In the genomic region with DNA sequence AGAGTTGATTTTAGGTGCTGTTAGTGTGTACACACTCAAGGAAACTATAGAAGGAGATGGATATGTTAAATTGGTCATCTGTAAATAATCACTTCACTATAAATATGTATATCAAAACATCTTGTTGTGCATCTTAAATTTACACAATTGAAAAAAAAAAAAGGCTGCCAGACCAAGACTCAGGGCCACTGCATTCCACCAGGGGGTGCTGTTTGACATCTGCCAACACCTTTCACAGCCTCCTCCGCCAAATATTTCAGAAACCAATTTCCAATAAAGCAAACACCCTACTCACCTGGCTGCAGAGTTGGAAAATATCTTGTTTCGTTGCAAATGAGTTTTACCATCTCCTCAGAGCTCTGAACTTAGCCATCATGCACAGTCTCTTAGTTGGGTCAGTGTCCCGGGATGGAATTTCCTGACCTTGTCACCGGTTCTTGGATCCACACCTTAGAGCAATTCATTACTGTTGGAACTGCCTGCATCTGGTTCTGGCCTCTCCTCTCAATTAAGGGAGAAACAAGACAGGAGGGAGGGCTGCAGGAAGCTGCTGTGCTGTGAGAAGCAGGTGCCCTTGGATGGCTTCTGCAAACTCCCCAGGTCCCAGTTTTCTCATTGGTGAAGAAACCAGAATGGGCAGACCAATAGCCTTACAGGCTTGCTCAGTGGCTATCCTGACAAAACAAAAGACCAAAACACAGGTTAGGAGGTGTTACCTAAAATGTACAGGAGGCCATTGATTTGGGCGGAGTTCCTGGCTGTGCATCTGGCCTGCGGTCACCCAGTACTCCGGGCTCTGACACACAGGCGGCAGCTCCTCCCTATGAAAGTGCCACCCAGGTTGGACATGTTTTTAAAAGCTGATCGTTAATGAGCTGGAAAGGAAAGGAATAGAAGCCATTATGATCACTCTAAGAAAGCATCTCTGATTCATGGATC, we compare ENCODE assay signal across 8 cellular contexts.
A peak's percentile ranks its signal among the peaks of the same experiment; 100 is the strongest.
DNase-seq lines count a peak whose midpoint lies in the region; ATAC-seq, FAIRE-seq and TF ChIP-seq lines count a peak whose summit lies in the region.

No MANE protein-coding gene starts in this region.

- ATAC-seq in GM21786 (IDR thresholded peaks at IDR 0.05; ENCODE audit: unreplicated experiment) = no peak

- H3K9ac ChIP-seq in Karpas-422 (ENCODE audit: low read length) = no peak overlapping the region
- H3K9ac ChIP-seq in SK-N-SH = no peak overlapping the region

- H2AFZ ChIP-seq in Karpas-422 (ENCODE audit: low read length) (no peak overlapping the region), SK-N-SH (ENCODE audit: low read depth) (no peak overlapping the region)

- H3K27me3 ChIP-seq in Caco-2 (replicated peaks; ENCODE audit: control insufficient read depth, insufficient read depth, low read length) = no peaks in the 10 kb centered on the region
- no peaks in the 10 kb centered on the region for H3K27me3 ChIP-seq in Karpas-422 (ENCODE audit: low read length)
- H3K27me3 ChIP-seq in SK-N-SH (ENCODE audit: insufficient read depth) = no peaks in the 10 kb centered on the region

- H3K27ac ChIP-seq in Karpas-422 (ENCODE audit: low read length) = no peak overlapping the region
- no peak overlapping the region for H3K27ac ChIP-seq in SK-N-SH (ENCODE audit: low read depth in 2 of 2, low read length in 1 of 2)

- TF ChIP-seq CTCF in Caco-2 (IDR thresholded peaks at IDR 0.05; ENCODE audit: insufficient read depth in 1 of 2, low read depth in 1 of 2, low read length in 1 of 2, severe bottlenecking in 1 of 2, unreplicated experiment in 1 of 2) (peak; percentile 66 to 69), SK-N-SH (IDR thresholded peaks at IDR 0.05) (peak; percentile 93), astrocyte of the cerebellum (IDR thresholded peaks at IDR 0.05; ENCODE audit: low read depth, low read length, missing control alignments) (peak; percentile 88)

- H3K36me3 ChIP-seq in Caco-2 (ENCODE audit: control insufficient read depth, insufficient read depth, low read length) (no peaks in the 10 kb centered on the region), Karpas-422 (ENCODE audit: insufficient read depth, low read length) (no peaks in the 10 kb centered on the region), SK-N-SH (replicated peaks in 1 of 2; ENCODE audit: control insufficient read depth in 1 of 2, insufficient read depth in 2 of 2, low read length in 1 of 2) (no peaks in the 10 kb centered on the region)

- no peaks in the 10 kb centered on the region for H3F3A ChIP-seq in SK-N-SH (replicated peaks; ENCODE audit: insufficient read depth)

- 35% methylated on average over 9 of the region's 9 CpGs for WGBS in SK-N-SH (ENCODE audit: low lambda C conversion rate)

- H3K9me3 ChIP-seq in Caco-2 = no peaks in the 10 kb centered on the region
- no peaks in the 10 kb centered on the region for H3K9me3 ChIP-seq in Karpas-422 (ENCODE audit: low read length)
- H3K9me3 ChIP-seq in SK-N-SH = no peaks in the 10 kb centered on the region

- TF ChIP-seq EP300 in SK-N-SH (IDR thresholded peaks at IDR 0.05; ENCODE audit: borderline replicate concordance in 1 of 2, low read depth in 1 of 2, low read length in 1 of 2) = no peak

- H3K9me3 Mint-ChIP-seq in Caco-2 (ENCODE audit: unreplicated experiment) = no peaks in the 10 kb centered on the region

- no peaks in the 10 kb centered on the region for H3K36me3 Mint-ChIP-seq in Caco-2 (ENCODE audit: insufficient read depth, unreplicated experiment)

- H3K4me2 ChIP-seq in Karpas-422 (ENCODE audit: low read depth, low read length, poor library complexity, severe bottlenecking) (no peak overlapping the region), SK-N-SH (no peak overlapping the region)

- H3K79me2 ChIP-seq in Karpas-422 (ENCODE audit: low read length) (no peaks in the 10 kb centered on the region), SK-N-SH (ENCODE audit: insufficient read depth) (no peaks in the 10 kb centered on the region)

- no peak overlapping the region for H3K27ac Mint-ChIP-seq in Caco-2 (ENCODE audit: unreplicated experiment)

- H3K4me1 Mint-ChIP-seq in Caco-2 (ENCODE audit: low read depth, unreplicated experiment) = no peaks in the 10 kb centered on the region

- POLR2A ChIA-PET in Caco-2 (lab: Charles Lee) (no interaction called here), SK-N-SH (lab: Yijun Ruan, JAX) (no interaction called here)

- H3K9me2 ChIP-seq in Karpas-422 (replicated peaks; ENCODE audit: insufficient read depth, low read length) = no peaks in the 10 kb centered on the region
- no peaks in the 10 kb centered on the region for H3K9me2 ChIP-seq in SK-N-SH

- H3K4me3 ChIP-seq in Caco-2 (ENCODE audit: low read depth, low read length) = no peak overlapping the region
- no peak overlapping the region for H3K4me3 ChIP-seq in Karpas-422 (ENCODE audit: low read length)
- H3K4me3 ChIP-seq in SK-N-SH (ENCODE audit: low read depth in 2 of 2, low read length in 1 of 2) = no peak overlapping the region; a peak in 1 of 4 replicates
- no peak overlapping the region for H3K4me3 ChIP-seq in astrocyte of the cerebellum (ENCODE audit: low read depth, low read length)

- peaks cover 2% of the 10 kb centered on the region for H3K27me3 Mint-ChIP-seq in Caco-2 (ENCODE audit: insufficient read depth, unreplicated experiment)

- no TSS peak for BruUV-seq in Caco-2 (replicated peaks; lab: Mats Ljungman, UMichigan)

- H3K4me3 Mint-ChIP-seq in Caco-2 (ENCODE audit: unreplicated experiment) = no peak overlapping the region

- DNase-seq in Caco-2 (peak; percentile 61 to 72), Karpas-422 (peak; percentile 80), SK-N-SH (peak; percentile 57), astrocyte of the cerebellum (ENCODE audit: low read depth) (peak; percentile 28), GOT3 (lab: John Stamatoyannopoulos, UW) (no peak)
- DNase-seq in stimulated activated CD4-positive, alpha-beta T cell treated with anti-CD3 and anti-CD28 coated beads, Interleukin-2, amount 100 ng/mL, for 4 hours (ENCODE audit: low read depth) = peak; percentile 46

- H3K4me1 ChIP-seq in Caco-2 (no peaks in the 10 kb centered on the region), Karpas-422 (ENCODE audit: low read length) (no peaks in the 10 kb centered on the region), SK-N-SH (ENCODE audit: control insufficient read depth in 1 of 2, insufficient read depth in 2 of 2, low read depth in 1 of 2, low read length in 1 of 2) (no peaks in the 10 kb centered on the region; a peak in 1 of 4 replicates)

- peak; percentile 66 for TF ChIP-seq RAD21 in SK-N-SH (IDR thresholded peaks at IDR 0.05; ENCODE audit: low read length)

- CTCF ChIA-PET in Caco-2 (lab: Charles Lee) (interaction anchor here (0.6 to 0.7 kb wide), 2 partner anchors 16 to 1133 kb away, joined by 3 to 4 read pairs; no protein-coding TSS in a partner anchor), SK-N-SH (lab: Yijun Ruan, JAX) (interaction anchor here (0.6 to 4.2 kb wide), 10 partner anchors 9 to 412 kb away, joined by 3 to 25 read pairs (median 3); no protein-coding TSS in a partner anchor)

- FAIRE-seq in islet of Langerhans (lab: Jason Lieb, UNC) = peak; percentile 93

- intact Hi-C loops in Caco-2 (cut with micrococcal nuclease; ENCODE audit: unreplicated experiment) = loop anchor here (1.0 kb wide), 3 partner anchors 167 to 413 kb away; no protein-coding TSS in a partner anchor

- in situ Hi-C loops in astrocyte of the cerebellum (cut with HindIII; ENCODE audit: low sequenced_read_pairs) = no loop called here

- H4K20me1 ChIP-seq in Karpas-422 (ENCODE audit: insufficient read depth, low read depth, low read length) = no peaks in the 10 kb centered on the region
- H4K20me1 ChIP-seq in SK-N-SH (ENCODE audit: insufficient read depth) = no peaks in the 10 kb centered on the region

TF ChIP-seq in SK-N-SH, 30 proteins besides CTCF, POLR2A, EP300 and RAD21:
- TF ChIP-seq SMC3 (IDR thresholded peaks at IDR 0.05; ENCODE audit: low read depth, low read length) (peak; percentile 80), TEAD4 (IDR thresholded peaks at IDR 0.05; ENCODE audit: borderline replicate concordance, insufficient read depth) (no peak), JUND (IDR thresholded peaks at IDR 0.05) (no peak), TAF1 (IDR thresholded peaks at IDR 0.05; ENCODE audit: borderline replicate concordance, low read depth, low read length) (no peak)
- TF ChIP-seq, protein P1, sequence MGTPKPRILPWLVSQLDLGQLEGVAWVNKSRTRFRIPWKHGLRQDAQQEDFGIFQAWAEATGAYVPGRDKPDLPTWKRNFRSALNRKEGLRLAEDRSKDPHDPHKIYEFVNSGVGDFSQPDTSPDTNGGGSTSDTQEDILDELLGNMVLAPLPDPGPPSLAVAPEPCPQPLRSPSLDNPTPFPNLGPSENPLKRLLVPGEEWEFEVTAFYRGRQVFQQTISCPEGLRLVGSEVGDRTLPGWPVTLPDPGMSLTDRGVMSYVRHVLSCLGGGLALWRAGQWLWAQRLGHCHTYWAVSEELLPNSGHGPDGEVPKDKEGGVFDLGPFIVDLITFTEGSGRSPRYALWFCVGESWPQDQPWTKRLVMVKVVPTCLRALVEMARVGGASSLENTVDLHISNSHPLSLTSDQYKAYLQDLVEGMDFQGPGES (IDR thresholded peaks at IDR 0.05; ENCODE audit: low read depth, low read length) = no peak
